15 cellular contexts compared by ENCODE assay signal in the genomic region with DNA sequence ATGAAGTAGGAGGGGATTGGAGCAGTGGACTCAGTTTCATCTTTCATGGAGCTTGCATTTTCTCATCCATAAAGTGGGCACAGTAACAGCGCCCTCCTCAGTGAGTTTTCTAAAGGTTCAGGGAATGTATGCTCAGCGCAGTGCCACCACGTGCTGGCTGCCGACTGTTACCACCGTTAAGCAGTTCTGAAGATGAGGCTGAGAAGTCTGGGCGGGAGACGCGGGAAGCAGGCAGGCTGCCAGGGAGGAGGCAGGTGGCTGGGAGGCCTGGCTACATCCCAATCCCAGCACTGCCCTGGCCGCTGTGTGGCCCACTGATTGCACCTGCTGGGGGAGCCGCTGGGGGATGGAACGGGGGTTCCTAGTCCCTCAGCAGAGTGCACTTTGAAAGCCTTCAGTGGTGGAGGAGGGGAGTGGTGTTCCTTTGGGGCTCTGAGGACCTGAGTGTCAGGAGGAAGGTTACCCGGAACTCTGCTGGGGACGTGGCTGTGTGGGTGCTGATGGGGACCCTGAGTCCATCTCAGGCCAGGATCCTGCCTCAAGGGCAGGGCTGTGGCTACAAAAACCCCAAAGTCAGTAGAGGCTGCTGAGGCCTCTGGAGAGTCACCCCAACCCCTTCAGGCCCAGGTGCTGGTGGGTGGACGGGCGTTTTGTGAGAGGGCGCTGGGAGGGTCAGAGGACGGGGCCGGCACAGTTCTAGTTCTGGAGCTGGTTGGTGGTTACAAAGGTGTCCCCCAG. TPM values are rescaled to one million over a fixed set of nuclear protein-coding genes. Genes with fewer than 3 reads are reported as not detected.
DNase-seq lines count a peak whose midpoint lies in the region; FAIRE-seq and TF ChIP-seq lines count a peak whose summit lies in the region.
"Had no signal": no experiment of that assay in that cellular context is flagged by ENCODE, and none has a peak within 500 bp of the region (broad histone marks: within the 10 kb centered on the region; RNA-seq: fewer than 3 reads in every experiment).

No MANE protein-coding gene starts in this region.

- H3K18ac ChIP-seq in H9 (ENCODE audit: insufficient read length, low read depth, low read length) = no peak overlapping the region

- H3K4me1 Mint-ChIP-seq in H9 = peaks cover 0 to 7% of the 10 kb centered on the region in 2 experiments; a peak in 3 of 4 replicates
- peaks cover 4% of the 10 kb centered on the region for H3K4me1 Mint-ChIP-seq in activated CD4-positive, alpha-beta T cell treated with anti-CD3 and anti-CD28 coated beads, Interleukin-2, amount 10 ng/mL, durations not matched to agents 7 days and 5 days
- H3K4me1 Mint-ChIP-seq: activated T-helper 17 cell treated with anti-CD3 and anti-CD28 coated beads, Interleukin-2, amount 50 U/mL, for 72 hours had no signal

- H3K27ac Mint-ChIP-seq in H9 = no peak overlapping the region
- no peak overlapping the region for H3K27ac Mint-ChIP-seq in activated CD4-positive, alpha-beta T cell treated with anti-CD3 and anti-CD28 coated beads, Interleukin-2, amount 10 ng/mL, durations not matched to agents 7 days and 5 days
- H3K27ac Mint-ChIP-seq: activated T-helper 17 cell treated with anti-CD3 and anti-CD28 coated beads, Interleukin-2, amount 50 U/mL, for 72 hours had no signal

- H3K4me3 ChIP-seq in BLaER1 (peak overlapping the region; percentile 90), coronary artery (no peak overlapping the region), lower leg skin (ENCODE audit: low read depth, poor library complexity, severe bottlenecking) (no peak overlapping the region)
- H3K4me3 ChIP-seq: SK-N-MC had no signal

- peaks cover 6% of the 10 kb centered on the region; the same call in 1 of the 2 replicates for H4K20me1 ChIP-seq in BLaER1
- no peaks in the 10 kb centered on the region for H4K20me1 ChIP-seq in H9 (ENCODE audit: control insufficient read depth, insufficient read depth, insufficient read length)

- CTCF ChIA-PET in activated CD4-positive, alpha-beta T cell treated with anti-CD3 and anti-CD28 coated beads, Interleukin-2, amount 10 ng/mL, durations not matched to agents 7 days and 5 days (lab: Charles Lee) = no interaction called here

- TF ChIP-seq POLR2A in lower leg skin (IDR thresholded peaks at IDR 0.05) = no peak

- no peaks in the 10 kb centered on the region for H3K79me2 ChIP-seq in H9 (ENCODE audit: insufficient read depth, low read length)

- H2BK120ac ChIP-seq in H9 (ENCODE audit: low read depth, low read length, poor library complexity, severe bottlenecking) = no peak overlapping the region

- H3K23ac ChIP-seq in H9 (ENCODE audit: insufficient read length, low read depth, low read length) = no peak overlapping the region

- H2BK20ac ChIP-seq in H9 (ENCODE audit: low read depth, low read length, poor library complexity, severe bottlenecking) = no peak overlapping the region

- H2BK15ac ChIP-seq in H9 (ENCODE audit: low read depth, low read length) = no peak overlapping the region

- H3K27me3 Mint-ChIP-seq in H9 (ENCODE audit: low read depth) = peaks cover 92% of the 10 kb centered on the region
- H3K27me3 Mint-ChIP-seq in activated CD4-positive, alpha-beta T cell treated with anti-CD3 and anti-CD28 coated beads, Interleukin-2, amount 10 ng/mL, durations not matched to agents 7 days and 5 days = peaks cover 36% of the 10 kb centered on the region

- H3K36me3 Mint-ChIP-seq in H9 (ENCODE audit: insufficient read depth in 1 of 3, low read depth in 3 of 3) = no peaks in the 10 kb centered on the region; a peak in 1 of 7 replicates
- H3K36me3 Mint-ChIP-seq in activated CD4-positive, alpha-beta T cell treated with anti-CD3 and anti-CD28 coated beads, Interleukin-2, amount 10 ng/mL, durations not matched to agents 7 days and 5 days (ENCODE audit: low read depth) = no peaks in the 10 kb centered on the region

- H2AK5ac ChIP-seq in H9 (ENCODE audit: insufficient read length, low read length) = no peak overlapping the region

- H3K23me2 ChIP-seq in H9 (ENCODE audit: insufficient read length, low read depth, low read length, poor library complexity, severe bottlenecking) = peaks cover 5% of the 10 kb centered on the region

- no peak overlapping the region for H3K14ac ChIP-seq in H9 (ENCODE audit: insufficient read depth, low read length)

- no peak overlapping the region for H3K4ac ChIP-seq in H9 (ENCODE audit: low read depth, low read length)

- no peaks in the 10 kb centered on the region for H3K27me3 ChIP-seq in BLaER1
- peaks cover 24% of the 10 kb centered on the region; the same call in 1 of the 2 replicates for H3K27me3 ChIP-seq in H9 (ENCODE audit: insufficient read depth, low read length)

- H3T11ph ChIP-seq in H9 (ENCODE audit: low read length) = no peak overlapping the region

- H3K4me2 ChIP-seq in BLaER1 = peak overlapping the region; percentile 99
- H3K4me2 ChIP-seq in H9 (ENCODE audit: insufficient read depth, insufficient read length, low read length) = no peak overlapping the region

- FAIRE-seq in D721Med (lab: Jason Lieb, UNC) = no peak

- H3K9me3 ChIP-seq in BLaER1 = no peaks in the 10 kb centered on the region
- no peaks in the 10 kb centered on the region for H3K9me3 ChIP-seq in H9 (ENCODE audit: control insufficient read depth, low read depth, low read length)

- peak overlapping the region; percentile 96 for H3K27ac ChIP-seq in BLaER1
- no peak overlapping the region for H3K27ac ChIP-seq in H9 (ENCODE audit: insufficient read length, low read depth, low read length)
- H3K27ac ChIP-seq in coronary artery = no peak overlapping the region
- H3K27ac ChIP-seq: SK-N-MC had no signal

- no peak overlapping the region for H2AFZ ChIP-seq in H9 (ENCODE audit: low read length)

- peak; percentile 62 for DNase-seq in H9
- DNase-seq in RPMI8226 = peak; percentile 47
- DNase-seq in iPS-NIHi7 (ENCODE audit: extremely low spot score) = peak; percentile 36
- no peak for DNase-seq in D721Med (ENCODE audit: insufficient read length, low spot score)
- no peak for DNase-seq in coronary artery (ENCODE audit: low spot score)
- DNase-seq in lower leg skin (ENCODE audit: low spot score in 2 of 2) = no peak
- DNase-seq in activated CD4-positive, alpha-beta T cell treated with anti-CD3 and anti-CD28 coated beads, Interleukin-2, amount 10 ng/mL, durations not matched to agents 7 days and 5 days = no peak
- DNase-seq: central memory CD4-positive, alpha-beta T cell; MV-4-11; NCI-H226 had no signal

- H3K4me3 Mint-ChIP-seq in H9 = peak overlapping the region; percentile 46 to 74
- H3K4me3 Mint-ChIP-seq in activated CD4-positive, alpha-beta T cell treated with anti-CD3 and anti-CD28 coated beads, Interleukin-2, amount 10 ng/mL, durations not matched to agents 7 days and 5 days = no peak overlapping the region
- H3K4me3 Mint-ChIP-seq: activated T-helper 17 cell treated with anti-CD3 and anti-CD28 coated beads, Interleukin-2, amount 50 U/mL, for 72 hours had no signal

- H2BK5ac ChIP-seq in H9 (ENCODE audit: insufficient read length, low read length) = no peak overlapping the region

- intact Hi-C loops in lower leg skin (cut with DNase I; ENCODE audit: low total_unique reads) = no loop called here

- no peak overlapping the region for H4K8ac ChIP-seq in H9 (replicated peaks; ENCODE audit: insufficient read length, low read depth, low read length)

- no peak overlapping the region for H4K91ac ChIP-seq in H9 (ENCODE audit: insufficient read length, low read depth, low read length)

- no CpG with 5 or more reads among the region's 18 CpGs for WGBS in H9 (ENCODE audit: extremely low coverage, insufficient read length, low lambda C conversion rate)
- WGBS in lower leg skin, 2 donors = 46 to 61% methylated on average over 15 to 18 of the region's 18 CpGs

- POLR2A ChIA-PET in activated CD4-positive, alpha-beta T cell treated with anti-CD3 and anti-CD28 coated beads, Interleukin-2, amount 10 ng/mL, durations not matched to agents 7 days and 5 days (lab: Charles Lee) = no interaction called here

- peak overlapping the region; percentile 96 for H3K9ac ChIP-seq in BLaER1
- no peak overlapping the region for H3K9ac ChIP-seq in H9 (ENCODE audit: extremely low read depth, insufficient read length, low read length)

- no peak overlapping the region for H4K5ac ChIP-seq in H9 (ENCODE audit: insufficient read length, low read depth, low read length)

- no peak overlapping the region for H2BK12ac ChIP-seq in H9 (ENCODE audit: insufficient read length, low read depth, low read length)

- H3K36me3 ChIP-seq in BLaER1 = peaks cover 26% of the 10 kb centered on the region

- TF ChIP-seq CTCF in H9 (conservative IDR thresholded peaks at IDR 0.05) = peak; percentile 46; the same call in 1 of the 3 replicates
- no peak for TF ChIP-seq CTCF in D721Med (IDR thresholded peaks at IDR 0.05; ENCODE audit: insufficient read depth, missing control alignments)
- no peak for TF ChIP-seq CTCF in coronary artery (IDR thresholded peaks at IDR 0.05)
- no peak for TF ChIP-seq CTCF in lower leg skin (IDR thresholded peaks at IDR 0.05)

- no peak overlapping the region for H3K56ac ChIP-seq in H9 (ENCODE audit: insufficient read length, low read depth, low read length)

- H3K9me3 Mint-ChIP-seq in H9 = peaks cover 0 to 16% of the 10 kb centered on the region in 2 experiments; a peak in 4 of 5 replicates
- no peaks in the 10 kb centered on the region for H3K9me3 Mint-ChIP-seq in activated CD4-positive, alpha-beta T cell treated with anti-CD3 and anti-CD28 coated beads, Interleukin-2, amount 10 ng/mL, durations not matched to agents 7 days and 5 days
- H3K9me3 Mint-ChIP-seq: activated T-helper 17 cell treated with anti-CD3 and anti-CD28 coated beads, Interleukin-2, amount 50 U/mL, for 72 hours had no signal

- H3K4me1 ChIP-seq in BLaER1 (peaks cover 62% of the 10 kb centered on the region), H9 (ENCODE audit: insufficient read depth, low read length) (no peaks in the 10 kb centered on the region)

- no peaks in the 10 kb centered on the region for H3K79me1 ChIP-seq in H9 (ENCODE audit: insufficient read depth, low read depth, low read length, poor library complexity, severe bottlenecking)

RNA-seq across cellular contexts. Expression of gene PHACTR3, which starts 28.0 kb away (rescaled TPM):
- total RNA-seq in H9 (2021) (not detected in 2 replicates), lower leg skin (1 to 10 TPM; 1.4 to 7.2 (median 4.3) TPM)
- total RNA-seq in activated CD4-positive, alpha-beta T cell treated with anti-CD3 and anti-CD28 coated beads, Interleukin-2, amount 10 ng/mL, durations not matched to agents 7 days and 5 days = not detected
- total RNA-seq: activated CD8-positive, alpha-beta memory T cell treated with anti-CD3 and anti-CD28 coated beads for 36 hours; activated T-helper 17 cell treated with anti-CD3 and anti-CD28 coated beads, Interleukin-2, amount 50 U/mL, for 72 hours; myocyte had no signal

Comparison
In these comparisons a context has a peak if more than half of its experiments do, and no peak if none do; other contexts are left out.
1. DNase-seq: peak in H9 (single experiment), RPMI8226 (single experiment) and iPS-NIHi7 (single experiment); none in D721Med (single experiment), coronary artery (single experiment), lower leg skin (0 of 2) and activated CD4-positive, alpha-beta T cell treated with anti-CD3 and anti-CD28 coated beads, Interleukin-2, amount 10 ng/mL, durations not matched to agents 7 days and 5 days (single experiment).